ENCODE assay signal across 9 cellular contexts in the genomic region with DNA sequence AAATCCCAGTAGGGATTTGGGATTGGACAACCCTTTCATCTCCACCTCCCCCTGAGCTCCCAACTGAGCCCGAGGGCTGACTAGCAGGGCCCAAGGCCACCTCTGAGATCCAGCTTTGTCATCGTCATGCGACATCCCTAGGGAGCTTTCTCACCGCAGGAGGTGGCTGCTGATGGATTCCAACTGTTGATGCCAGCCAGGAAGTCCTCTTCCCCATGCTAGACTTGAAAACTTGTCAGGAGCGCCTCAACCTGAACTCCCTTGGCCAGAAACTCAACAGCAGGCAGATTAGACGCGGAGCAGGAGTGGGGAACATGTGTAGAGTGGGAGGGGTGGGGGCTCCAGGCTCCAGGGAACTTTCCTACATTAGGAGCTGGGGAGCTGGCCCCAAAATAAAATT. TPM values are rescaled to one million over a fixed set of nuclear protein-coding genes. Genes with fewer than 3 reads are reported as not detected.
DNase-seq lines count a peak whose midpoint lies in the region; ATAC-seq and TF ChIP-seq lines count a peak whose summit lies in the region.
"Had no signal": no experiment of that assay in that cellular context is flagged by ENCODE, and none has a peak within 500 bp of the region (broad histone marks: within the 10 kb centered on the region; RNA-seq: fewer than 3 reads in every experiment).

No MANE protein-coding gene starts in this region.

- H3K4me2 ChIP-seq in osteoblast (ENCODE audit: insufficient read depth, low read length): no peak overlapping the region

- no peaks in the 10 kb centered on the region for H3K79me2 ChIP-seq in osteoblast (ENCODE audit: insufficient read depth, low read length)

- no peak for ATAC-seq in GM21619 (IDR thresholded peaks at IDR 0.05; ENCODE audit: unreplicated experiment)

- peak overlapping the region; percentile 87 to 93 (median 90) for H3K27ac Mint-ChIP-seq in CD4-positive, alpha-beta memory T cell

- H3K4me3 ChIP-seq in CD4-positive, alpha-beta memory T cell (ENCODE audit: low read length in 2 of 2): no peak overlapping the region
- no peak overlapping the region for H3K4me3 ChIP-seq in NB4 (ENCODE audit: low read depth, low read length)
- H3K4me3 ChIP-seq in fibroblast of mammary gland (ENCODE audit: control insufficient read depth, low read depth, low read length): no peak overlapping the region
- H3K4me3 ChIP-seq in osteoblast (ENCODE audit: insufficient read depth, low read length): no peak overlapping the region
- H3K4me3 ChIP-seq in coronary artery: no peak overlapping the region

- H3K27me3 ChIP-seq in CD4-positive, alpha-beta memory T cell (ENCODE audit: insufficient read depth, low read length): no peaks in the 10 kb centered on the region
- peaks cover 9% of the 10 kb centered on the region for H3K27me3 ChIP-seq in osteoblast (ENCODE audit: insufficient read depth, low read length)

- no peaks in the 10 kb centered on the region for H4K20me1 ChIP-seq in osteoblast (ENCODE audit: insufficient read depth, low read length)

- H3K27ac ChIP-seq in CD4-positive, alpha-beta memory T cell (ENCODE audit: low read depth, low read length): no peak overlapping the region
- peak overlapping the region; percentile 54 for H3K27ac ChIP-seq in osteoblast (ENCODE audit: low read depth, low read length)
- peak overlapping the region in 1 of 2 donors; percentile 83 for H3K27ac ChIP-seq in coronary artery

- peaks cover 19 to 60% (median 33%) of the 10 kb centered on the region in 4 donors for H3K4me1 Mint-ChIP-seq in CD4-positive, alpha-beta memory T cell

- H3K9me3 ChIP-seq in CD4-positive, alpha-beta memory T cell (ENCODE audit: control insufficient read depth in 1 of 2, low read length in 2 of 2): no peaks in the 10 kb centered on the region
- H3K9me3 ChIP-seq in osteoblast (ENCODE audit: low read depth, low read length): no peaks in the 10 kb centered on the region

- peak overlapping the region; percentile 23 to 88 (median 82) for H3K4me3 Mint-ChIP-seq in CD4-positive, alpha-beta memory T cell

- H3K36me3 ChIP-seq in CD4-positive, alpha-beta memory T cell (ENCODE audit: insufficient read depth, low read length): no peaks in the 10 kb centered on the region
- H3K36me3 ChIP-seq in osteoblast (ENCODE audit: insufficient read depth, low read length): no peaks in the 10 kb centered on the region

- H3K4me1 ChIP-seq in CD4-positive, alpha-beta memory T cell (ENCODE audit: insufficient read depth, low read length): peaks cover 44% of the 10 kb centered on the region
- peaks cover 3% of the 10 kb centered on the region for H3K4me1 ChIP-seq in osteoblast (ENCODE audit: insufficient read depth, low read length)

- H3K27me3 Mint-ChIP-seq in CD4-positive, alpha-beta memory T cell: no peaks in the 10 kb centered on the region

- no peak for TF ChIP-seq POLR2A in NB4 (IDR thresholded peaks at IDR 0.05; ENCODE audit: extremely low read depth, insufficient read length)

- peak overlapping the region; percentile 12 for H2AFZ ChIP-seq in osteoblast (ENCODE audit: low read length)

- POLR2A ChIA-PET in CD4-positive, alpha-beta memory T cell (lab: Charles Lee; ENCODE audit: partially characterized antibody): interaction anchor here (1.1 kb wide), 1 partner anchor 12 kb away, joined by 3 read pairs; no protein-coding TSS in a partner anchor

- H3K36me3 Mint-ChIP-seq in CD4-positive, alpha-beta memory T cell: peaks cover 0 to 1% of the 10 kb centered on the region in 2 donors

- TF ChIP-seq CTCF in NB4 (IDR thresholded peaks at IDR 0.05; ENCODE audit: low read depth, low read length): no peak
- no peak for TF ChIP-seq CTCF in fibroblast of mammary gland (conservative IDR thresholded peaks at IDR 0.05; ENCODE audit: control insufficient read depth, insufficient read depth, low read depth, low read length)
- no peak for TF ChIP-seq CTCF in osteoblast (IDR thresholded peaks at IDR 0.05; ENCODE audit: extremely low read depth, low read depth, low read length)
- no peak for TF ChIP-seq CTCF in coronary artery (IDR thresholded peaks at IDR 0.05)

- H3K9me3 Mint-ChIP-seq in CD4-positive, alpha-beta memory T cell: no peaks in the 10 kb centered on the region
- H3K9me3 Mint-ChIP-seq: activated T-cell treated with anti-CD3 and anti-CD28 coated beads, Interleukin-2, amount 50 U/mL, for 4 hours had no signal

- intact Hi-C loops in CD4-positive, alpha-beta memory T cell (cut with micrococcal nuclease): loop anchor here (5.0 kb wide), 1 partner anchor 34 kb away; the partner anchor contains the start of gene EMILIN2

- CTCF ChIA-PET in CD4-positive, alpha-beta memory T cell (lab: Charles Lee; ENCODE audit: partially characterized antibody): interaction anchor here (0.7 kb wide), 1 partner anchor 33 kb away, joined by 3 read pairs; no protein-coding TSS in a partner anchor

- no peak for DNase-seq in CD4-positive, alpha-beta memory T cell
- peak; percentile 52 for DNase-seq in NB4 (ENCODE audit: low read depth)
- DNase-seq in fibroblast of mammary gland (ENCODE audit: low read depth): peak; percentile 35
- DNase-seq in osteoblast (ENCODE audit: insufficient read length, low spot score, missing footprints): no peak
- DNase-seq in DMS 273 (lab: John Stamatoyannopoulos, UW; ENCODE audit: unreplicated experiment): no peak
- no peak for DNase-seq in coronary artery (ENCODE audit: low spot score)
- DNase-seq: activated T-cell treated with anti-CD3 and anti-CD28 coated beads, Interleukin-2, amount 50 U/mL, for 4 hours; NCI-H774 had no signal

RNA-seq across cellular contexts. Expression of gene EMILIN2, which starts 34.3 kb away (rescaled TPM):
- total RNA-seq in CD4-positive, alpha-beta memory T cell: 10 to 100 TPM in 1 of 2 experiments, 1 to 10 TPM in 1; 9.5 to 11.4 TPM
- polyA plus RNA-seq in CD4-positive, alpha-beta memory T cell: 1 to 10 TPM; 4.9 to 7.7 TPM
- 4.3 and 5.0 TPM in 2 replicates for total RNA-seq in osteoblast

Comparison
In these comparisons a context has a peak if more than half of its experiments do, and no peak if none do; other contexts are left out.
1. DNase-seq: peak in NB4 (single experiment) and fibroblast of mammary gland (single experiment); none in CD4-positive, alpha-beta memory T cell (0 of 5), osteoblast (single experiment), DMS 273 (single experiment) and coronary artery (single experiment).